In the genomic region with DNA sequence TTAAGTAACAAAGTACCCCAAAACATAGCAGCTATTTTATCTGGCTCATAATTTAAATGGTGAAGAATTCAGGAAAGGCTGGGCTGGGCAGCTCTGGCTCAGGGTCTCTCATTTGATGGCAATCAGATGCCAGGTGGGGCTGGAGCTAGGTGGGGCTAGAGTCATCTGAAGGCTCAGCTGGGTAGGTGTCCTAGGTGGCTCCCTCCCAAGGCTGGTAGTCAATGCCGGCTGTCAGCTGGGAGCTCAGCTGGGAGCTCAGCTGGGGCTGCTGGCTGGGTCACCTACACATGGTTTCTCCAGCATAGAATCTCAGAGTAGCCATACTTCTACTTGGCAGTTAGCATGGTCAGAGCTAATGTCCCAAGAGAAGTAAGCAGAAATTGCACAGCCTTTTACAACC, we compare ENCODE assay signal across 1 cellular context.
TF ChIP-seq lines count a peak whose summit lies in the region.

No MANE protein-coding gene starts in this region.

TF ChIP-seq in H1, 55 proteins besides CTCF, POLR2A, EP300 and RAD21:
- TF ChIP-seq BCL11A (IDR thresholded peaks at IDR 0.05; ENCODE audit: low read depth in 2 of 2, low read length in 2 of 2) (no peak), JUN (IDR thresholded peaks at IDR 0.05; ENCODE audit: low read depth, low read length) (no peak), SP2 (IDR thresholded peaks at IDR 0.05; ENCODE audit: low read length) (no peak), GTF2F1 (IDR thresholded peaks at IDR 0.05; ENCODE audit: borderline replicate concordance, low read depth, low read length) (no peak), BACH1 (IDR thresholded peaks at IDR 0.05; ENCODE audit: low read length) (no peak), CEBPB (IDR thresholded peaks at IDR 0.05; ENCODE audit: low read depth, low read length) (no peak), HDAC2 (IDR thresholded peaks at IDR 0.05; ENCODE audit: borderline replicate concordance in 1 of 2, low read depth in 2 of 2, low read length in 2 of 2) (no peak), JUND (IDR thresholded peaks at IDR 0.05; ENCODE audit: low read length) (no peak), MAFK (IDR thresholded peaks at IDR 0.05; ENCODE audit: low read depth, low read length) (no peak), ATF3 (IDR thresholded peaks at IDR 0.05; ENCODE audit: insufficient read depth, low read depth, low read length) (no peak), SIN3A (conservative IDR thresholded peaks at IDR 0.05 in 1 of 2, IDR thresholded peaks at IDR 0.05 in 1 of 2; ENCODE audit: low read depth in 1 of 2, low read length in 2 of 2) (no peak), CBX5 (IDR thresholded peaks at IDR 0.05; ENCODE audit: low read depth, low read length) (no peak), POU5F1 (IDR thresholded peaks at IDR 0.05; ENCODE audit: low read depth, low read length) (no peak), RNF2 (IDR thresholded peaks at IDR 0.05; ENCODE audit: borderline replicate concordance, low read depth, low read length, missing control alignments, poor library complexity, severe bottlenecking) (no peak)
- TF ChIP-seq, protein P1, sequence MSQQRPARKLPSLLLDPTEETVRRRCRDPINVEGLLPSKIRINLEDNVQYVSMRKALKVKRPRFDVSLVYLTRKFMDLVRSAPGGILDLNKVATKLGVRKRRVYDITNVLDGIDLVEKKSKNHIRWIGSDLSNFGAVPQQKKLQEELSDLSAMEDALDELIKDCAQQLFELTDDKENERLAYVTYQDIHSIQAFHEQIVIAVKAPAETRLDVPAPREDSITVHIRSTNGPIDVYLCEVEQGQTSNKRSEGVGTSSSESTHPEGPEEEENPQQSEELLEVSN (IDR thresholded peaks at IDR 0.05): no peak
